Comparison of ENCODE assay signal across 17 cellular contexts in genomic region chr7:154696556-154696955, GRCh38.
DNase-seq lines count a peak whose midpoint lies in the region; ATAC-seq and TF ChIP-seq lines count a peak whose summit lies in the region.
"Had no signal": no experiment of that assay in that cellular context is flagged by ENCODE, and none has a peak within 500 bp of the region (broad histone marks: within the 10 kb centered on the region; RNA-seq: fewer than 3 reads in every experiment).

No MANE protein-coding gene starts in this region.

- DNase-seq in HT1080 (ENCODE audit: low read depth) (peak; percentile 26), RPMI7951 (ENCODE audit: low read depth) (peak; percentile 89)
- no peak for DNase-seq in stimulated activated effector memory CD8-positive, alpha-beta T cell treated with anti-CD3 and anti-CD28 coated beads, Interleukin-12 subunit alpha, Interleukin-12 subunit beta, amount 100 ng/mL, for 72 hours (ENCODE audit: low spot score in 2 of 2)
- no peak for DNase-seq in activated CD4-positive, alpha-beta T cell treated with anti-CD3 and anti-CD28 coated beads for 48 hours
- DNase-seq in CD4-positive, alpha-beta T cell, result no peak
- DNase-seq: CD4-positive, CD25-positive, alpha-beta regulatory T cell; CD8-positive, alpha-beta memory T cell; DMS 273 treated with DMSO at 0.1 percent for 48 hours; DMS79; GF-D8; H9 had no signal

- H3K9me3 Mint-ChIP-seq in stimulated activated effector memory CD8-positive, alpha-beta T cell treated with anti-CD3 and anti-CD28 coated beads, Interleukin-12 subunit alpha, Interleukin-12 subunit beta, amount 100 ng/mL, for 72 hours, result peaks cover 9% of the 10 kb centered on the region
- H3K9me3 Mint-ChIP-seq in CD4-positive, alpha-beta T cell, result peaks cover 3% of the 10 kb centered on the region

- no peaks in the 10 kb centered on the region for H3K9me3 ChIP-seq in CD4-positive, alpha-beta T cell (ENCODE audit: control insufficient read depth, low read length)

- peak; percentile 12 for ATAC-seq in stimulated activated effector memory CD8-positive, alpha-beta T cell treated with anti-CD3 and anti-CD28 coated beads, Interleukin-12 subunit alpha, Interleukin-12 subunit beta, amount 100 ng/mL, for 72 hours
- ATAC-seq in HG02678 (IDR thresholded peaks at IDR 0.05; ENCODE audit: unreplicated experiment), result no peak
- ATAC-seq in CD4-positive, alpha-beta T cell (ENCODE audit: poor library complexity), result no peak
- ATAC-seq: GM23338, HCT116 had no signal

- no peak for TF ChIP-seq CTCF in CD4-positive, alpha-beta T cell (IDR thresholded peaks at IDR 0.05)

- H3K4me1 Mint-ChIP-seq in stimulated activated effector memory CD8-positive, alpha-beta T cell treated with anti-CD3 and anti-CD28 coated beads, Interleukin-12 subunit alpha, Interleukin-12 subunit beta, amount 100 ng/mL, for 72 hours, result no peaks in the 10 kb centered on the region
- no peaks in the 10 kb centered on the region for H3K4me1 Mint-ChIP-seq in CD4-positive, alpha-beta T cell (ENCODE audit: low read depth)
- H3K4me1 Mint-ChIP-seq: B cell; CD4-positive, CD25-positive, alpha-beta regulatory T cell; CD8-positive, alpha-beta memory T cell had no signal

- no peaks in the 10 kb centered on the region for H3K27me3 Mint-ChIP-seq in CD4-positive, alpha-beta T cell
- H3K27me3 Mint-ChIP-seq: B cell had no signal

- no peaks in the 10 kb centered on the region for H3K27me3 ChIP-seq in CD4-positive, alpha-beta T cell (ENCODE audit: control insufficient read depth, insufficient read depth, low read length)
- H3K27me3 ChIP-seq: BLaER1 had no signal

- intact Hi-C loops in CD4-positive, alpha-beta T cell (cut with DNase I, micrococcal nuclease), result no loop called here

- CTCF ChIA-PET in CD4-positive, alpha-beta T cell (lab: Charles Lee), result no interaction called here

- no peak overlapping the region for H3K27ac ChIP-seq in CD4-positive, alpha-beta T cell (ENCODE audit: low read depth, low read length)
- H3K27ac ChIP-seq: BLaER1, C4-2B had no signal

- POLR2A ChIA-PET in CD4-positive, alpha-beta T cell (lab: Charles Lee), result no interaction called here

- no peak overlapping the region for H3K4me3 Mint-ChIP-seq in stimulated activated effector memory CD8-positive, alpha-beta T cell treated with anti-CD3 and anti-CD28 coated beads, Interleukin-12 subunit alpha, Interleukin-12 subunit beta, amount 100 ng/mL, for 72 hours
- no peak overlapping the region for H3K4me3 Mint-ChIP-seq in CD4-positive, alpha-beta T cell
- H3K4me3 Mint-ChIP-seq: B cell; CD4-positive, CD25-positive, alpha-beta regulatory T cell; CD8-positive, alpha-beta memory T cell; GM23338; H9 had no signal

- no peak overlapping the region for H3K27ac Mint-ChIP-seq in stimulated activated effector memory CD8-positive, alpha-beta T cell treated with anti-CD3 and anti-CD28 coated beads, Interleukin-12 subunit alpha, Interleukin-12 subunit beta, amount 100 ng/mL, for 72 hours
- H3K27ac Mint-ChIP-seq in CD4-positive, alpha-beta T cell, result no peak overlapping the region
- H3K27ac Mint-ChIP-seq: B cell; CD4-positive, CD25-positive, alpha-beta regulatory T cell; CD8-positive, alpha-beta memory T cell; GM23338 had no signal

- no peaks in the 10 kb centered on the region for H3K36me3 Mint-ChIP-seq in stimulated activated effector memory CD8-positive, alpha-beta T cell treated with anti-CD3 and anti-CD28 coated beads, Interleukin-12 subunit alpha, Interleukin-12 subunit beta, amount 100 ng/mL, for 72 hours
- H3K36me3 Mint-ChIP-seq in CD4-positive, alpha-beta T cell (ENCODE audit: low read depth), result no peaks in the 10 kb centered on the region
- H3K36me3 Mint-ChIP-seq: CD4-positive, CD25-positive, alpha-beta regulatory T cell; CD8-positive, alpha-beta memory T cell had no signal

Comparison
In these comparisons a context has a peak if more than half of its experiments do, and no peak if none do; other contexts are left out.
1. DNase-seq: peak in HT1080 (single experiment) and RPMI7951 (single experiment); none in stimulated activated effector memory CD8-positive, alpha-beta T cell treated with anti-CD3 and anti-CD28 coated beads, Interleukin-12 subunit alpha, Interleukin-12 subunit beta, amount 100 ng/mL, for 72 hours (0 of 2), activated CD4-positive, alpha-beta T cell treated with anti-CD3 and anti-CD28 coated beads for 48 hours (single experiment) and CD4-positive, alpha-beta T cell (0 of 10).